ENCODE assay signal across 6 cellular contexts in genomic region chr7:76859933-76860332, GRCh38.
DNase-seq lines count a peak whose midpoint lies in the region; ATAC-seq, FAIRE-seq and TF ChIP-seq lines count a peak whose summit lies in the region.
"Not testable (repeated sequence)": the region's sequence is repeated elsewhere in the genome, so short reads cannot be mapped to it uniquely, and the experiment has no call there.

No MANE protein-coding gene starts in this region.

- not testable (repeated sequence) for H3K79me2 ChIP-seq in KMS-11 (ENCODE audit: insufficient read depth, low read depth); GM12878 (ENCODE audit: control insufficient read depth, insufficient read depth, low read length)

- 46% methylated on average over 5 of the region's 5 CpGs for WGBS in GM12878 (ENCODE audit: insufficient coverage, insufficient replicate concordance, low lambda C conversion rate, missing lambda C conversion rate)

- TF ChIP-seq EP300 in GM12878 (IDR thresholded peaks at IDR 0.05; ENCODE audit: borderline replicate concordance in 1 of 2, control insufficient read depth in 1 of 2, low read depth in 2 of 2, low read length in 2 of 2) = not testable (repeated sequence)

- SMC1A ChIA-PET in GM12878 (lab: Charles Lee; ENCODE audit: uncharacterized antibody, unreplicated experiment) = not testable (repeated sequence)

- not testable (repeated sequence) for BruUV-seq in GM12878 (replicated peaks; lab: Mats Ljungman, UMichigan)

- peak overlapping the region; percentile 58 for H3K4me2 ChIP-seq in KMS-11
- not testable (repeated sequence) for H3K4me2 ChIP-seq in GM12878 (ENCODE audit: control insufficient read depth, insufficient read depth)

- peak overlapping the region; percentile 53 for H3K27ac ChIP-seq in KMS-11
- not testable (repeated sequence) for H3K27ac ChIP-seq in GM12878 (ENCODE audit: control insufficient read depth, insufficient read depth); left lung

- CTCF ChIA-PET in GM12878 (lab: Yijun Ruan, JAX) = interaction anchor here (0.6 kb wide), 1 partner anchor 12 kb away, joined by 5 read pairs; no protein-coding TSS in a partner anchor

- peaks cover 57% of the 10 kb centered on the region for H3K4me1 ChIP-seq in KMS-11 (ENCODE audit: low read depth, poor library complexity, severe bottlenecking)
- not testable (repeated sequence) for H3K4me1 ChIP-seq in GM12878 (ENCODE audit: control insufficient read depth, insufficient read depth, low read length); left lung; mucosa of descending colon (ENCODE audit: low read depth)

- H4K20me1 ChIP-seq in KMS-11 (ENCODE audit: insufficient read depth); GM12878 (ENCODE audit: control insufficient read depth, insufficient read depth): not testable (repeated sequence)

- not testable (repeated sequence) for H3K36me3 ChIP-seq in KMS-11 (ENCODE audit: insufficient read depth); GM12878 (ENCODE audit: control insufficient read depth in 2 of 2, insufficient read depth in 2 of 2, low read length in 1 of 2); left lung; mucosa of descending colon (ENCODE audit: low read depth)

- POLR2A ChIA-PET in GM12878 (lab: Charles Lee) = interaction anchor here (0.6 kb wide), 1 partner anchor 472 kb away, joined by 6 read pairs; no protein-coding TSS in a partner anchor

- H3K4me3 ChIP-seq in KMS-11 (IDR thresholded peaks at IDR 0.05; ENCODE audit: insufficient read depth, low read depth, low read length); GM12878; left lung; mucosa of descending colon: not testable (repeated sequence)

- FAIRE-seq in GM12891 (lab: Jason Lieb, UNC) = peak; percentile 87
- not testable (repeated sequence) for FAIRE-seq in GM12878 (lab: Jason Lieb, UNC)

- in situ Hi-C loops in GM12878 (cut with MboI) = not testable (repeated sequence)

- not testable (repeated sequence) for H3K27me3 ChIP-seq in KMS-11 (ENCODE audit: insufficient read depth, low read depth); GM12878 (replicated peaks in 1 of 2; ENCODE audit: control insufficient read depth in 2 of 2, insufficient read depth in 2 of 2, low read length in 1 of 2); left lung

- H3K9ac ChIP-seq in KMS-11; GM12878 (ENCODE audit: control insufficient read depth, insufficient read depth, low read length): not testable (repeated sequence)

- intact Hi-C loops in GM12878 (cut with micrococcal nuclease; ENCODE audit: unreplicated experiment); left lung (cut with DNase I); mucosa of descending colon (cut with DNase I, micrococcal nuclease): not testable (repeated sequence)

- not testable (repeated sequence) for DNase-seq in GM12891 (ENCODE audit: insufficient read length, low spot score); GM12878 (ENCODE audit: low read depth, low spot score); left lung; mucosa of descending colon

- TF ChIP-seq POLR2A in GM12891 (IDR thresholded peaks at IDR 0.05; ENCODE audit: low read depth, low read length); GM12878 (IDR thresholded peaks at IDR 0.05; ENCODE audit: low read depth, low read length): not testable (repeated sequence)

- TF ChIP-seq CTCF in KMS-11 (conservative IDR thresholded peaks at IDR 0.05; ENCODE audit: low read depth, low read length); GM12878 (IDR thresholded peaks at IDR 0.05 in 2 of 3, conservative IDR thresholded peaks at IDR 0.05 in 1 of 3; ENCODE audit: control insufficient read depth in 2 of 3, extremely low read depth in 1 of 3, insufficient read depth in 1 of 3, low read depth in 3 of 3, low read length in 3 of 3); left lung (IDR thresholded peaks at IDR 0.05); mucosa of descending colon (IDR thresholded peaks at IDR 0.05): not testable (repeated sequence)

- peak; percentile 65 for ATAC-seq in GM18868 (IDR thresholded peaks at IDR 0.05; ENCODE audit: unreplicated experiment)
- ATAC-seq in GM12878 = peak; percentile 21
- peak; percentile 81 for ATAC-seq in left lung
- peak; percentile 64 for ATAC-seq in mucosa of descending colon

- not testable (repeated sequence) for H3K9me3 ChIP-seq in GM12878 (replicated peaks; ENCODE audit: control insufficient read depth, insufficient read depth, low read length); left lung; mucosa of descending colon

- RAD21 ChIA-PET in GM12878 (lab: Charles Lee; ENCODE audit: unreplicated experiment) = not testable (repeated sequence)

- not testable (repeated sequence) for TF ChIP-seq RAD21 in GM12878 (IDR thresholded peaks at IDR 0.05; ENCODE audit: insufficient read depth, low read depth, low read length)

- peak overlapping the region; percentile 44; the same call in 1 of the 2 replicates for H2AFZ ChIP-seq in KMS-11 (ENCODE audit: low read depth)
- peak overlapping the region; percentile 15; the same call in 1 of the 2 replicates for H2AFZ ChIP-seq in GM12878 (ENCODE audit: control insufficient read depth, low read depth, low read length)

Comparison
In these comparisons a context has a peak if more than half of its experiments do, and no peak if none do; other contexts are left out.
1. ATAC-seq: peak in every context shown above with its lines; median percentile 81 in left lung; 65 in GM18868; 64 in mucosa of descending colon; 21 in GM12878.